ENCODE assay signal across 8 cellular contexts in genomic region chr12:76346798-76347420, GRCh38. TPM values are rescaled to one million over a fixed set of nuclear protein-coding genes. Genes with fewer than 3 reads are reported as not detected.
A peak's percentile ranks its signal among the peaks of the same experiment; 100 is the strongest.
DNase-seq lines count a peak whose midpoint lies in the region; ATAC-seq and TF ChIP-seq lines count a peak whose summit lies in the region.

No MANE protein-coding gene starts in this region.

- no peaks in the 10 kb centered on the region for H3K9me3 ChIP-seq in WERI-Rb-1 (ENCODE audit: severe bottlenecking)

- H3K4me3 ChIP-seq in WERI-Rb-1 (ENCODE audit: low read depth, low read length) (no peak overlapping the region), fibroblast of pulmonary artery (replicated peaks; ENCODE audit: low read depth, low read length) (peak overlapping the region; percentile 89), H7 (ENCODE audit: insufficient read depth, low read depth, low read length) (no peak overlapping the region)

- no peaks in the 10 kb centered on the region for H3K27me3 Mint-ChIP-seq in osteocyte (ENCODE audit: unreplicated experiment)

- ATAC-seq in GM19467 (IDR thresholded peaks at IDR 0.05; ENCODE audit: unreplicated experiment) = peak; percentile 21
- no peak for ATAC-seq in HG03354 (IDR thresholded peaks at IDR 0.05; ENCODE audit: poor library complexity, severe bottlenecking, unreplicated experiment)

- H3K36me3 ChIP-seq in WERI-Rb-1 = no peaks in the 10 kb centered on the region
- no peaks in the 10 kb centered on the region for H3K36me3 ChIP-seq in H7 (replicated peaks; ENCODE audit: control insufficient read depth, insufficient read depth, low read length)

- H3K27ac ChIP-seq in WERI-Rb-1 = no peak overlapping the region

- peak; percentile 19; the same call in 1 of the 2 replicates for TF ChIP-seq CTCF in WERI-Rb-1 (IDR thresholded peaks at IDR 0.05; ENCODE audit: low read depth, low read length)
- TF ChIP-seq CTCF in fibroblast of pulmonary artery (IDR thresholded peaks at IDR 0.05; ENCODE audit: low read length, missing control alignments) = peak; percentile 58
- TF ChIP-seq CTCF in osteocyte (IDR thresholded peaks at IDR 0.05) = peak; percentile 77

- H3K27me3 ChIP-seq in WERI-Rb-1 (ENCODE audit: insufficient read depth, low read depth, severe bottlenecking) (no peaks in the 10 kb centered on the region), H7 (ENCODE audit: control insufficient read depth, insufficient read depth, low read length) (no peaks in the 10 kb centered on the region)

- peaks cover 29% of the 10 kb centered on the region for H3K4me1 Mint-ChIP-seq in osteocyte (ENCODE audit: unreplicated experiment)

- H3K27ac Mint-ChIP-seq in osteocyte (ENCODE audit: unreplicated experiment) = peak overlapping the region; percentile 94

- H3K4me3 Mint-ChIP-seq in osteocyte (ENCODE audit: unreplicated experiment) = peak overlapping the region; percentile 95

- peaks cover 3% of the 10 kb centered on the region for H3K36me3 Mint-ChIP-seq in osteocyte (ENCODE audit: unreplicated experiment)

- no peaks in the 10 kb centered on the region for H3K9me3 Mint-ChIP-seq in osteocyte (ENCODE audit: unreplicated experiment)

- peak; percentile 19 for DNase-seq in DMS153 treated with DMSO at 0.1 percent for 48 hours (lab: John Stamatoyannopoulos, UW; ENCODE audit: unreplicated experiment)
- peak; percentile 66 for DNase-seq in NAMALWA (ENCODE audit: low spot score)
- peak; percentile 15 for DNase-seq in WERI-Rb-1
- DNase-seq in fibroblast of pulmonary artery (ENCODE audit: low read depth) = peak; percentile 82
- DNase-seq in osteocyte (ENCODE audit: extremely low spot score, unreplicated experiment) = no peak
- DNase-seq in H7 = no peak

RNA-seq across cellular contexts. Expression of gene BBS10, which starts 1.3 kb away (rescaled TPM):
- total RNA-seq in osteocyte = 10.5 and 11.0 TPM in 2 replicates
- total RNA-seq in H7 (2014; rRNA removed; shearing (Covaris generic)) = 6.3 and 9.3 TPM in 2 replicates

Comparison
In these comparisons a context has a peak if more than half of its experiments do, and no peak if none do; other contexts are left out.
1. DNase-seq: peak in DMS153 treated with DMSO at 0.1 percent for 48 hours (single experiment), NAMALWA (single experiment), WERI-Rb-1 (single experiment) and fibroblast of pulmonary artery (single experiment); none in osteocyte (single experiment) and H7 (single experiment).
2. CTCF ChIP-seq: peak in every context shown above with its lines; median percentile 77 in osteocyte; 58 in fibroblast of pulmonary artery; 19 in WERI-Rb-1.